15 cellular contexts compared by ENCODE assay signal in the genomic region with DNA sequence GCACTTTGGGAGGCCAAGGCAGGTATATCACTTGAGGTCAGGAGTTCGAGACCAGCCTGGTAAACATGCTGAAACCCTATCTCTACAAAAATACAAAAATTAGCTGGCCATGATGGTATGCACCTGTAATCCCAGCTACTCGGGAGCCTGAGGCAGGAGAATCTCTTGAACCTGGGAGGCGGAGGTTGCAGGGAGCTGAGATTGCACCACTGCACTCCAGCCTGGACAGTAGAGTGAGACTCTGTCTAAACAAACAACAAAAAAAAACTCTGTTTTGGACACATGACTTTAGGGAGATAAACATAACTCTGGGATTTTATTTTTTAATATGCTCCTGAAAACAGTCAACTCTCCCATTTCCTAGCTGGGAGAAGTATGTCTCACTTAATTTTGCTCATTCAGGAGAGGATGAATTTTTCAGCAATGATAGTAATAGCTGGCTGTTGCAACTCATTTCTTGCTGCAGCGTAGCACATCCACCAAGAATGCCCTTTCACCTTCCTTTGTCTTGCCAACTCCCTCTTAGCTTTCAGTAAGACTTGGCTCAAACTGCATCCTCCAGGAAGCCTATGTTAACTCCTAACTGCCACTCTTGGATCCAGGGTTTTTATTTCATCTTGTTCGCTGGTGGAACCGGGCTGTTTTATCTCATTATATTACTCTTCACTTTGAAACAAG.
A peak's percentile ranks its signal among the peaks of the same experiment; 100 is the strongest.
DNase-seq lines count a peak whose midpoint lies in the region; ATAC-seq and TF ChIP-seq lines count a peak whose summit lies in the region.
"Had no signal": no experiment of that assay in that cellular context is flagged by ENCODE, and none has a peak within 500 bp of the region (broad histone marks: within the 10 kb centered on the region; RNA-seq: fewer than 3 reads in every experiment).

No MANE protein-coding gene starts in this region.

- DNase-seq in HCEC 1CT: peak; percentile 81
- peak; percentile 56 for DNase-seq in brain microvascular endothelial cell
- peak; percentile 86 for DNase-seq in iris pigment epithelial cell (ENCODE audit: low read depth)
- peak; percentile 71 for DNase-seq in skeletal muscle cell (ENCODE audit: low read depth)
- no peak for DNase-seq in stimulated activated CD4-positive, alpha-beta T cell treated with anti-CD3 and anti-CD28 coated beads, Interleukin-1b, Interleukin-23, amount 100 ng/mL, for 48 hours
- DNase-seq in NOMO-1 treated with dmso at 0.1 percent for 144 hours (lab: John Stamatoyannopoulos, UW; ENCODE audit: unreplicated experiment): no peak
- DNase-seq in pons (ENCODE audit: low spot score): no peak
- DNase-seq: activated naive CD8-positive, alpha-beta T cell treated with anti-CD3 and anti-CD28 coated beads for 36 hours; effector memory CD4-positive, alpha-beta T cell; NCI-H1092; NCI-H774; pancreas had no signal

- H3K27ac ChIP-seq in brain microvascular endothelial cell: no peak overlapping the region
- H3K27ac ChIP-seq: HL-60, pancreas had no signal

- no peak for TF ChIP-seq CTCF in brain microvascular endothelial cell (IDR thresholded peaks at IDR 0.05; ENCODE audit: low read depth, low read length, missing control alignments)

- ATAC-seq in GM21423 (IDR thresholded peaks at IDR 0.05; ENCODE audit: unreplicated experiment): no peak
- ATAC-seq: GM12878 had no signal

- no peak overlapping the region for H3K4me3 ChIP-seq in brain microvascular endothelial cell (ENCODE audit: low read depth, low read length)
- H3K4me3 ChIP-seq in skeletal muscle cell (ENCODE audit: low read depth, low read length): no peak overlapping the region
- H3K4me3 ChIP-seq: GM12878, pancreas had no signal

- in situ Hi-C loops in brain microvascular endothelial cell (cut with HindIII; ENCODE audit: low pct_ligation_motif_present, low sequenced_read_pairs): no loop called here

- no peaks in the 10 kb centered on the region for H3K36me3 ChIP-seq in brain microvascular endothelial cell (replicated peaks)
- H3K36me3 ChIP-seq: pancreas had no signal

- H3K27me3 ChIP-seq in brain microvascular endothelial cell (replicated peaks): no peaks in the 10 kb centered on the region
- H3K27me3 ChIP-seq: pancreas had no signal

Comparison
In these comparisons a context has a peak if more than half of its experiments do, and no peak if none do; other contexts are left out.
1. DNase-seq: peak in HCEC 1CT (single experiment), brain microvascular endothelial cell (single experiment), iris pigment epithelial cell (single experiment) and skeletal muscle cell (single experiment); none in stimulated activated CD4-positive, alpha-beta T cell treated with anti-CD3 and anti-CD28 coated beads, Interleukin-1b, Interleukin-23, amount 100 ng/mL, for 48 hours (single experiment), NOMO-1 treated with dmso at 0.1 percent for 144 hours (single experiment) and pons (single experiment).